1 cellular context compared by ENCODE assay signal in the genomic region with DNA sequence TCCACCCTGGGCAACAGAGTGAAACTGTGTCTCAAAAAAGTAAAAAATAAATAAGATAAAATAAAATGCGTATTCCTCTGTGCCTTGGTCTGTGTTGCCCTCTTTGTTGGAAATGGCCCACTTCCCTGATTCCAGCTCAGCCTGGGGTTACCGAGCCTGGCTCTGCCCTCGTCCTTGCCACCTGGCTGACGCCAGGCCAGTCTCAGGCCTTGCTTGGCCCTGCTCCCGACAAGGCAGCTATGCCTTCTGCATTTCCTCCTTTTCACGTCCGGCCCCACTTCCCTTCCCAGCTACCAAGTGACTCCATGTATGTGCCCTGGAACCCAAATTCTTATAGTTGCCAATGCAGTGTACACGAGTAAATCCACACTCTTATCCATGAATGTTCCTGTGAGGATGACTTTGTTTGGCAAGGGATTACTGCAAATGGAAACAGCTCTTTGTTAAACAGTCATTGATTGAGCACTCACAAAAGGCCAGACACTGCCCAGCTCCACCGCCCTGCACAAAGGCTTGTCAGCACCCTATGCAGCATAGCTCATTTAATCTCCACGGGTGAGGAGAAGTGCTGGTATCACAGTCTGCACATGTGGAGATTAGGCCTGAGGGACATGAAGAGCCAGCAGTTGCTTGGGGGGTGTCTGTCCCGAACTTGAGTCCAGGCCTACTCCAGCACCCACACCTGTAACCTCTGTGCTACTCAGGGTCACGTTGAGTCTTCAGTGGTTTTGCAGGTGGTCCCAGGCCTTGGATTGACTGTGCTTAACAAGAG.
TF ChIP-seq lines count a peak whose summit lies in the region.

No MANE protein-coding gene starts in this region.

TF ChIP-seq in H1, 55 proteins besides CTCF, POLR2A, EP300 and RAD21:
- 0 out of 2 replicates have a peak, but pooled peaks have one; percentile 25 for TF ChIP-seq RBBP5 (IDR thresholded peaks at IDR 0.05; ENCODE audit: borderline replicate concordance, low read depth, low read length)
- no peak for TF ChIP-seq BCL11A (IDR thresholded peaks at IDR 0.05; ENCODE audit: low read depth in 2 of 2, low read length in 2 of 2)
- no peak for TF ChIP-seq CHD1 (IDR thresholded peaks at IDR 0.05; ENCODE audit: low read depth, low read length)
